ENCODE assay signal across 12 cellular contexts in genomic region chr7:100003711-100004661, GRCh38. TPM values are rescaled to one million over a fixed set of nuclear protein-coding genes. Genes with fewer than 3 reads are reported as not detected.
A peak's percentile ranks its signal among the peaks of the same experiment; 100 is the strongest.
DNase-seq lines count a peak whose midpoint lies in the region; ATAC-seq and TF ChIP-seq lines count a peak whose summit lies in the region.
"Had no signal": no experiment of that assay in that cellular context is flagged by ENCODE, and none has a peak within 500 bp of the region (broad histone marks: within the 10 kb centered on the region; RNA-seq: fewer than 3 reads in every experiment).

No MANE protein-coding gene starts in this region.

- H3K27ac Mint-ChIP-seq in Caco-2 (ENCODE audit: unreplicated experiment) (peak overlapping the region; percentile 86), endodermal cell (peak overlapping the region; percentile 84), neural progenitor cell (no peak overlapping the region)
- H3K27ac Mint-ChIP-seq: T-helper 1 cell treated with Interleukin-12 subunit alpha and Interleukin-12 subunit beta and Interleukin-4 antibody, amounts not matched to agents 30 μg/mL and 1 μg/mL, for 36 hours had no signal

- TF ChIP-seq CTCF in Caco-2 (IDR thresholded peaks at IDR 0.05; ENCODE audit: insufficient read depth in 1 of 2, low read depth in 1 of 2, low read length in 1 of 2, severe bottlenecking in 1 of 2, unreplicated experiment in 1 of 2) (no peak), endodermal cell (conservative IDR thresholded peaks at IDR 0.05) (no peak), neural progenitor cell (IDR thresholded peaks at IDR 0.05) (no peak), esophagus squamous epithelium (IDR thresholded peaks at IDR 0.05) (no peak)

- no peaks in the 10 kb centered on the region for H3F3A ChIP-seq in neural progenitor cell (ENCODE audit: low read depth)

- intact Hi-C loops in Caco-2 (cut with micrococcal nuclease; ENCODE audit: unreplicated experiment) (loop anchor here (1.0 kb wide), 2 partner anchors 11 to 38 kb away; partner anchors contain the start of gene ZKSCAN1), esophagus squamous epithelium (cut with DNase I) (no loop called here)

- H3K9ac ChIP-seq in endodermal cell (ENCODE audit: extremely low read depth, low read length, poor library complexity, severe bottlenecking) (no peak overlapping the region), neural progenitor cell (no peak overlapping the region)
- H3K9ac ChIP-seq: BLaER1, parathyroid adenoma had no signal

- POLR2A ChIA-PET in Caco-2 (lab: Charles Lee): interaction anchor here (0.5 to 3.2 kb wide), 7 partner anchors 9 to 530 kb away, joined by 3 to 14 read pairs (median 5); partner anchors contain the start of genes ZKSCAN1 and ZSCAN21

- H3K9me3 ChIP-seq in Caco-2 (no peaks in the 10 kb centered on the region), endodermal cell (ENCODE audit: control insufficient read depth, low read length) (no peaks in the 10 kb centered on the region), neural progenitor cell (ENCODE audit: low read depth) (no peaks in the 10 kb centered on the region), esophagus squamous epithelium (no peaks in the 10 kb centered on the region)
- H3K9me3 ChIP-seq: BLaER1 had no signal

- H4K20me1 ChIP-seq in neural progenitor cell (ENCODE audit: low read depth): no peaks in the 10 kb centered on the region
- H4K20me1 ChIP-seq: BLaER1 had no signal

- H3K36me3 ChIP-seq in Caco-2 (ENCODE audit: control insufficient read depth, insufficient read depth, low read length) (no peaks in the 10 kb centered on the region), endodermal cell (ENCODE audit: control insufficient read depth, insufficient read depth, low read length) (no peaks in the 10 kb centered on the region), neural progenitor cell (no peaks in the 10 kb centered on the region), esophagus squamous epithelium (no peaks in the 10 kb centered on the region)
- H3K36me3 ChIP-seq: BLaER1 had no signal

- CTCF ChIA-PET in Caco-2 (lab: Charles Lee): interaction anchor here (0.6 to 1.5 kb wide), 7 partner anchors 9 to 79 kb away, joined by 3 to 6 read pairs (median 4); partner anchors contain the start of gene ZKSCAN1

- ATAC-seq in HG03457 (IDR thresholded peaks at IDR 0.05; ENCODE audit: unreplicated experiment): no peak

- H3K27me3 Mint-ChIP-seq in Caco-2 (ENCODE audit: insufficient read depth, unreplicated experiment) (no peaks in the 10 kb centered on the region), endodermal cell (ENCODE audit: insufficient read depth) (no peaks in the 10 kb centered on the region), neural progenitor cell (ENCODE audit: insufficient read depth, low read depth) (peaks cover 7% of the 10 kb centered on the region)

- H3K4me2 ChIP-seq in neural progenitor cell: no peak overlapping the region
- H3K4me2 ChIP-seq: BLaER1 had no signal

- H3K36me3 Mint-ChIP-seq in Caco-2 (ENCODE audit: insufficient read depth, unreplicated experiment): peaks cover 12% of the 10 kb centered on the region
- no peaks in the 10 kb centered on the region for H3K36me3 Mint-ChIP-seq in endodermal cell (ENCODE audit: low read depth)
- no peaks in the 10 kb centered on the region for H3K36me3 Mint-ChIP-seq in neural progenitor cell

- WGBS in endodermal cell (ENCODE audit: insufficient coverage in 1 of 2, insufficient read length in 1 of 2), 2 experiments: 60 to 71% methylated on average over 2 to 14 of the region's 14 CpGs
- WGBS in esophagus squamous epithelium, 2 donors: 60 to 64% methylated on average over 13 to 14 of the region's 14 CpGs

- DNase-seq in Caco-2: peak; percentile 86 to 93
- peak; percentile 92 for DNase-seq in NCI-H2196 treated with DMSO at 0.1 percent for 48 hours (lab: John Stamatoyannopoulos, UW; ENCODE audit: unreplicated experiment)
- DNase-seq in endodermal cell: peak; percentile 70
- no peak for DNase-seq in neural progenitor cell (ENCODE audit: low spot score)
- no peak for DNase-seq in T-helper 2 cell
- DNase-seq in esophagus squamous epithelium (lab: John Stamatoyannopoulos, UW): no peak
- no peak for DNase-seq in NOMO-1 (lab: John Stamatoyannopoulos, UW; ENCODE audit: unreplicated experiment in 2 of 2)
- DNase-seq: cerebellar nuclear complex had no signal

- peaks cover 33% of the 10 kb centered on the region for H3K4me1 ChIP-seq in Caco-2
- no peaks in the 10 kb centered on the region for H3K4me1 ChIP-seq in endodermal cell (ENCODE audit: control insufficient read depth, insufficient read depth, low read length)
- no peaks in the 10 kb centered on the region for H3K4me1 ChIP-seq in neural progenitor cell
- peaks cover 2 to 22% (median 5%) of the 10 kb centered on the region in 3 donors for H3K4me1 ChIP-seq in esophagus squamous epithelium
- H3K4me1 ChIP-seq: BLaER1, parathyroid adenoma had no signal

- H3K4me1 Mint-ChIP-seq in Caco-2 (ENCODE audit: low read depth, unreplicated experiment) (peaks cover 37% of the 10 kb centered on the region), endodermal cell (peaks cover 11% of the 10 kb centered on the region), neural progenitor cell (peaks cover 2% of the 10 kb centered on the region)

- H3K27me3 ChIP-seq in Caco-2 (replicated peaks; ENCODE audit: control insufficient read depth, insufficient read depth, low read length) (no peaks in the 10 kb centered on the region), endodermal cell (ENCODE audit: control insufficient read depth, insufficient read depth, low read length, poor library complexity, severe bottlenecking) (no peaks in the 10 kb centered on the region), neural progenitor cell (no peaks in the 10 kb centered on the region), esophagus squamous epithelium (no peaks in the 10 kb centered on the region)
- H3K27me3 ChIP-seq: BLaER1 had no signal

- peak overlapping the region; percentile 59 for H3K4me3 Mint-ChIP-seq in Caco-2 (ENCODE audit: unreplicated experiment)
- peak overlapping the region; percentile 12 for H3K4me3 Mint-ChIP-seq in endodermal cell
- H3K4me3 Mint-ChIP-seq in neural progenitor cell: no peak overlapping the region
- H3K4me3 Mint-ChIP-seq: T-helper 1 cell treated with Interleukin-12 subunit alpha and Interleukin-12 subunit beta and Interleukin-4 antibody, amounts not matched to agents 30 μg/mL and 1 μg/mL, for 36 hours had no signal

- H3K27ac ChIP-seq in endodermal cell (ENCODE audit: low read depth, low read length) (no peak overlapping the region), neural progenitor cell (no peak overlapping the region), esophagus squamous epithelium (no peak overlapping the region)
- H3K27ac ChIP-seq: BLaER1, parathyroid adenoma had no signal

- H3K79me2 ChIP-seq in neural progenitor cell (ENCODE audit: low read depth): no peaks in the 10 kb centered on the region
- H3K79me2 ChIP-seq: parathyroid adenoma had no signal

- TF ChIP-seq POLR2A in esophagus squamous epithelium (IDR thresholded peaks at IDR 0.05): no peak

- H2AFZ ChIP-seq in neural progenitor cell (replicated peaks): peak overlapping the region; percentile 46
- H2AFZ ChIP-seq: parathyroid adenoma had no signal

- no TSS peak for BruUV-seq in Caco-2 (replicated peaks; lab: Mats Ljungman, UMichigan)

- H3K4me3 ChIP-seq in Caco-2 (ENCODE audit: low read depth, low read length) (no peak overlapping the region), endodermal cell (ENCODE audit: low read length) (no peak overlapping the region), neural progenitor cell (no peak overlapping the region), esophagus squamous epithelium (no peak overlapping the region)
- H3K4me3 ChIP-seq: BLaER1 had no signal

- H3K9me3 Mint-ChIP-seq in Caco-2 (ENCODE audit: unreplicated experiment) (no peaks in the 10 kb centered on the region), endodermal cell (no peaks in the 10 kb centered on the region), neural progenitor cell (no peaks in the 10 kb centered on the region)
- H3K9me3 Mint-ChIP-seq: T-helper 1 cell treated with Interleukin-12 subunit alpha and Interleukin-12 subunit beta and Interleukin-4 antibody, amounts not matched to agents 30 μg/mL and 1 μg/mL, for 36 hours had no signal

RNA-seq across cellular contexts. Expression of gene ZKSCAN1, which starts 11.4 kb away (rescaled TPM):
- total RNA-seq in Caco-2 (2022) (44.8 and 47.5 TPM in 2 replicates), endodermal cell (10 to 100 TPM; 57.1 to 68.0 TPM), neural progenitor cell (ENCODE audit: low replicate concordance) (39.7 and 43.2 TPM in 2 replicates), esophagus squamous epithelium (10 to 100 TPM; 18.3 to 38.3 (median 21.9) TPM)
- polyA plus RNA-seq in endodermal cell (2013, experiment 1 of 2): 43.6 TPM
- 42.6 TPM for polyA plus RNA-seq in endodermal cell (2013, experiment 2 of 2)

RNA-seq across cellular contexts. Expression of gene AZGP1, which starts 28.2 kb away (rescaled TPM):
- not detected in 2 replicates for total RNA-seq in Caco-2 (2022)
- not detected for total RNA-seq in endodermal cell
- polyA plus RNA-seq in endodermal cell (2013, experiment 1 of 2): 0.39 TPM
- not detected for polyA plus RNA-seq in endodermal cell (2013, experiment 2 of 2)
- not detected in 2 replicates for total RNA-seq in neural progenitor cell (ENCODE audit: low replicate concordance)
- 10 to 100 TPM in 1 of 4 donors, 1 to 10 TPM in 1, under 1 TPM in 2; 0.19 to 99.9 (median 1.3) TPM for total RNA-seq in esophagus squamous epithelium

RNA-seq across cellular contexts. Expression of gene ZSCAN21, which starts 45.6 kb away (rescaled TPM):
- 15.2 and 16.7 TPM in 2 replicates for total RNA-seq in Caco-2 (2022)
- total RNA-seq in endodermal cell: 10 to 100 TPM; 22.7 to 25.1 TPM
- polyA plus RNA-seq in endodermal cell (2013, experiment 1 of 2): 18.8 TPM
- polyA plus RNA-seq in endodermal cell (2013, experiment 2 of 2): 16.1 TPM
- 29.0 and 33.4 TPM in 2 replicates for total RNA-seq in neural progenitor cell (ENCODE audit: low replicate concordance)
- total RNA-seq in esophagus squamous epithelium: 10 to 100 TPM in 1 of 4 donors, 1 to 10 TPM in 3; 3.7 to 12.0 (median 8.0) TPM

Comparison
In these comparisons a context has a peak if more than half of its experiments do, and no peak if none do; other contexts are left out.
1. DNase-seq: peak in Caco-2 (2 of 2), NCI-H2196 treated with DMSO at 0.1 percent for 48 hours (single experiment) and endodermal cell (single experiment); none in neural progenitor cell (single experiment), T-helper 2 cell (0 of 5), esophagus squamous epithelium (single experiment) and NOMO-1 (0 of 2).